32 cellular contexts compared by ENCODE assay signal in genomic region chr1:156365754-156366153, GRCh38. TPM values are rescaled to one million over a fixed set of nuclear protein-coding genes. Genes with fewer than 3 reads are reported as not detected.
"Had no signal": no experiment of that assay in that cellular context is flagged by ENCODE, and none has a peak within 500 bp of the region (broad histone marks: within the 10 kb centered on the region; RNA-seq: fewer than 3 reads in every experiment).

No MANE protein-coding gene starts in this region.

- DNase-seq: activated CD4-positive, alpha-beta memory T cell treated with anti-CD3 and anti-CD28 coated beads, Interleukin-2, amount 10 ng/mL, durations not matched to agents 7 days and 5 days; activated CD4-positive, alpha-beta T cell treated with anti-CD3 and anti-CD28 coated beads for 1 hour; activated CD4-positive, alpha-beta T cell treated with anti-CD3 and anti-CD28 coated beads for 4 hours; activated CD4-positive, alpha-beta T cell treated with anti-CD3 and anti-CD28 coated beads, Interleukin-2, amount 10 ng/mL, durations not matched to agents 7 days and 5 days; activated CD4-positive, alpha-beta T cell treated with anti-CD3 and anti-CD28 coated beads, Interleukin-2, amount 50 U/mL, for 4 hours; activated CD4-positive, CD25-positive, alpha-beta regulatory T cell; activated CD8-positive, alpha-beta memory T cell treated with anti-CD3 and anti-CD28 coated beads, Interleukin-2, amount 50 U/mL, for 48 hours; activated effector memory CD4-positive, alpha-beta T cell treated with Interleukin-2 at 50 U/mL for 16 hours; activated gamma-delta T cell treated with Interleukin-2 at 50 U/mL for 16 hours; activated naive CD4-positive, alpha-beta T cell treated with anti-CD3 and anti-CD28 coated beads, Interleukin-2, amount 50 U/mL, for 16 hours; activated naive CD4-positive, alpha-beta T cell treated with Interleukin-2 at 50 U/mL for 16 hours; activated T-cell treated with anti-CD3 and anti-CD28 coated beads for 4 hours; activated T-cell treated with anti-CD3 and anti-CD28 coated beads, Interleukin-2, amount 50 U/mL, for 4 hours; amniotic stem cell; anterior cingulate cortex; brain microvascular endothelial cell; dorsolateral prefrontal cortex; effector memory CD4-positive, alpha-beta T cell; endodermal cell; erythroblast; foreskin keratinocyte; gastrocnemius medialis; T-helper 1 cell; T-helper 17 cell had no signal

- H3K9me3 ChIP-seq: esophagus muscularis mucosa, gastrocnemius medialis had no signal

- H3K4me1 ChIP-seq: foreskin keratinocyte, gastrocnemius medialis had no signal

- FAIRE-seq: astrocyte, bronchial epithelial cell had no signal

- H3K36me3 ChIP-seq: brain microvascular endothelial cell, esophagus muscularis mucosa, gastrocnemius medialis had no signal

- H3K4me3 ChIP-seq: coronary artery, dorsolateral prefrontal cortex, esophagus muscularis mucosa, gastrocnemius medialis had no signal

- H3K27ac ChIP-seq: brain microvascular endothelial cell, coronary artery, dorsolateral prefrontal cortex, esophagus muscularis mucosa, foreskin keratinocyte, gastrocnemius medialis had no signal

RNA-seq across cellular contexts. Expression of gene RHBG, which starts 3.3 kb away (rescaled TPM):
- total RNA-seq: activated CD4-positive, alpha-beta memory T cell treated with anti-CD3 and anti-CD28 coated beads, Interleukin-2, amount 10 ng/mL, durations not matched to agents 7 days and 5 days; activated CD4-positive, alpha-beta T cell treated with anti-CD3 and anti-CD28 coated beads, Interleukin-2, amount 10 ng/mL, durations not matched to agents 7 days and 5 days; activated T-cell treated with anti-CD3 and anti-CD28 coated beads, Interleukin-2, amount 50 U/mL, for 4 hours; activated T-helper 17 cell treated with anti-CD3 and anti-CD28 coated beads, Interleukin-2, amount 50 U/mL, for 72 hours; astrocyte; cardiac septum; esophagus muscularis mucosa; gastrocnemius medialis; glomerular endothelial cell; T-helper 17 cell had no signal
- polyA plus RNA-seq: foreskin keratinocyte had no signal

RNA-seq across cellular contexts. Expression of gene TSACC, which starts 27.4 kb away (rescaled TPM):
- total RNA-seq: bronchial epithelial cell, cardiac septum, cerebellum, esophagus muscularis mucosa, gastrocnemius medialis, glomerular endothelial cell had no signal
